ENCODE assay signal across 15 cellular contexts in the genomic region with DNA sequence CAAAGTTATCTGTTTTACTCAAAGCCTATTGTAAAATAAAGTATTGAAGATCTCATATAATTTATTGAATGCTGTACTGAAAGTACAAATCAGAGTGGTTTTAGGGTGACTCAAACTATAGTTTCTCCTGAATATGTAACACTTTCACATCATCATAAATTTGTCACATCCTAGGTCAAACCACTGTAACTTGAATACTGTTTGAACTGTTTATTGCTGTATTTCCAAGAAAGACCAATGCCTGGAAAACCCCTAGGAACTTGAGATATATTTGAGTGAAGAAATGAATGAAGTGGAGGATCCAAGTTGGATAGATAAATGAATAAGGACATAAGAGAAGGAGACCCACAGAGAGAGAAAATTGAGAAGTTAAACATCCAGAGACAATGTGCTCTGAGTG.
DNase-seq lines count a peak whose midpoint lies in the region; ATAC-seq and TF ChIP-seq lines count a peak whose summit lies in the region.
"Had no signal": no experiment of that assay in that cellular context is flagged by ENCODE, and none has a peak within 500 bp of the region (broad histone marks: within the 10 kb centered on the region; RNA-seq: fewer than 3 reads in every experiment).

No MANE protein-coding gene starts in this region.

- H3K27ac Mint-ChIP-seq in activated CD8-positive, alpha-beta T cell treated with anti-CD3 and anti-CD28 coated beads for 36 hours, result no peak overlapping the region
- no peak overlapping the region for H3K27ac Mint-ChIP-seq in activated CD8-positive, alpha-beta T cell treated with anti-CD3 and anti-CD28 coated beads, Interleukin-2, amount 10 ng/mL, durations not matched to agents 7 days and 5 days
- H3K27ac Mint-ChIP-seq in stimulated activated naive CD8-positive, alpha-beta T cell treated with anti-CD3 and anti-CD28 coated beads, Interleukin-15, amount 100 ng/mL, for 72 hours, result no peak overlapping the region
- no peak overlapping the region for H3K27ac Mint-ChIP-seq in activated T-helper 17 cell treated with anti-CD3 and anti-CD28 coated beads, Interleukin-2, amount 50 U/mL, for 72 hours
- H3K27ac Mint-ChIP-seq: CD8-positive, alpha-beta memory T cell had no signal

- peak; percentile 34 for ATAC-seq in activated CD8-positive, alpha-beta T cell treated with anti-CD3 and anti-CD28 coated beads for 36 hours
- no peak for ATAC-seq in activated CD8-positive, alpha-beta T cell treated with anti-CD3 and anti-CD28 coated beads, Interleukin-2, amount 10 ng/mL, durations not matched to agents 7 days and 5 days
- ATAC-seq in stimulated activated naive CD8-positive, alpha-beta T cell treated with anti-CD3 and anti-CD28 coated beads, Interleukin-15, amount 100 ng/mL, for 72 hours, result peak; percentile 83
- ATAC-seq in stimulated activated naive CD8-positive, alpha-beta T cell treated with anti-CD3 and anti-CD28 coated beads, Interleukin-15, Interleukin-2, amounts not matched to agents 100 U/mL and 50 U/mL, for 24 hours, result no peak
- peak; percentile 79 for ATAC-seq in activated T-helper 17 cell treated with anti-CD3 and anti-CD28 coated beads, Interleukin-2, amount 50 U/mL, for 72 hours (replicated peaks)

- H3K4me3 Mint-ChIP-seq in activated CD8-positive, alpha-beta T cell treated with anti-CD3 and anti-CD28 coated beads for 36 hours, result no peak overlapping the region
- H3K4me3 Mint-ChIP-seq in activated CD8-positive, alpha-beta T cell treated with anti-CD3 and anti-CD28 coated beads, Interleukin-2, amount 10 ng/mL, durations not matched to agents 7 days and 5 days, result no peak overlapping the region
- H3K4me3 Mint-ChIP-seq in stimulated activated naive CD8-positive, alpha-beta T cell treated with anti-CD3 and anti-CD28 coated beads, Interleukin-15, amount 100 ng/mL, for 72 hours, result no peak overlapping the region
- no peak overlapping the region for H3K4me3 Mint-ChIP-seq in activated T-helper 17 cell treated with anti-CD3 and anti-CD28 coated beads, Interleukin-2, amount 50 U/mL, for 72 hours
- H3K4me3 Mint-ChIP-seq: CD8-positive, alpha-beta memory T cell had no signal

- H3K9me3 Mint-ChIP-seq in activated CD8-positive, alpha-beta T cell treated with anti-CD3 and anti-CD28 coated beads for 36 hours, result peaks cover 1% of the 10 kb centered on the region
- H3K9me3 Mint-ChIP-seq in activated CD8-positive, alpha-beta T cell treated with anti-CD3 and anti-CD28 coated beads, Interleukin-2, amount 10 ng/mL, durations not matched to agents 7 days and 5 days (ENCODE audit: insufficient read depth), result peaks cover 4% of the 10 kb centered on the region
- peaks cover 6 to 15% of the 10 kb centered on the region in 2 donors for H3K9me3 Mint-ChIP-seq in stimulated activated naive CD8-positive, alpha-beta T cell treated with anti-CD3 and anti-CD28 coated beads, Interleukin-15, amount 100 ng/mL, for 72 hours
- peaks cover 8% of the 10 kb centered on the region for H3K9me3 Mint-ChIP-seq in activated T-helper 17 cell treated with anti-CD3 and anti-CD28 coated beads, Interleukin-2, amount 50 U/mL, for 72 hours

- H3K27me3 Mint-ChIP-seq in activated CD8-positive, alpha-beta T cell treated with anti-CD3 and anti-CD28 coated beads for 36 hours, result no peaks in the 10 kb centered on the region
- no peaks in the 10 kb centered on the region for H3K27me3 Mint-ChIP-seq in activated CD8-positive, alpha-beta T cell treated with anti-CD3 and anti-CD28 coated beads, Interleukin-2, amount 10 ng/mL, durations not matched to agents 7 days and 5 days (ENCODE audit: low read depth)
- H3K27me3 Mint-ChIP-seq in stimulated activated naive CD8-positive, alpha-beta T cell treated with anti-CD3 and anti-CD28 coated beads, Interleukin-15, amount 100 ng/mL, for 72 hours, result no peaks in the 10 kb centered on the region
- no peaks in the 10 kb centered on the region for H3K27me3 Mint-ChIP-seq in activated T-helper 17 cell treated with anti-CD3 and anti-CD28 coated beads, Interleukin-2, amount 50 U/mL, for 72 hours
- H3K27me3 Mint-ChIP-seq: CD8-positive, alpha-beta memory T cell had no signal

- H3K4me1 Mint-ChIP-seq in activated CD8-positive, alpha-beta T cell treated with anti-CD3 and anti-CD28 coated beads for 36 hours (ENCODE audit: low read depth), result no peaks in the 10 kb centered on the region
- H3K4me1 Mint-ChIP-seq in activated CD8-positive, alpha-beta T cell treated with anti-CD3 and anti-CD28 coated beads, Interleukin-2, amount 10 ng/mL, durations not matched to agents 7 days and 5 days (ENCODE audit: low read depth), result no peaks in the 10 kb centered on the region
- H3K4me1 Mint-ChIP-seq in stimulated activated naive CD8-positive, alpha-beta T cell treated with anti-CD3 and anti-CD28 coated beads, Interleukin-15, amount 100 ng/mL, for 72 hours, result peaks cover 19% of the 10 kb centered on the region
- H3K4me1 Mint-ChIP-seq in activated T-helper 17 cell treated with anti-CD3 and anti-CD28 coated beads, Interleukin-2, amount 50 U/mL, for 72 hours, result peaks cover 6% of the 10 kb centered on the region

- intact Hi-C loops in activated CD8-positive, alpha-beta T cell treated with anti-CD3 and anti-CD28 coated beads for 36 hours (cut with micrococcal nuclease), result no loop called here

- no peaks in the 10 kb centered on the region for H3K36me3 Mint-ChIP-seq in activated CD8-positive, alpha-beta T cell treated with anti-CD3 and anti-CD28 coated beads for 36 hours (ENCODE audit: low read depth)
- H3K36me3 Mint-ChIP-seq in activated CD8-positive, alpha-beta T cell treated with anti-CD3 and anti-CD28 coated beads, Interleukin-2, amount 10 ng/mL, durations not matched to agents 7 days and 5 days (ENCODE audit: low read depth), result no peaks in the 10 kb centered on the region
- H3K36me3 Mint-ChIP-seq in activated T-helper 17 cell treated with anti-CD3 and anti-CD28 coated beads, Interleukin-2, amount 50 U/mL, for 72 hours (ENCODE audit: low read depth), result no peaks in the 10 kb centered on the region
- H3K36me3 Mint-ChIP-seq: CD8-positive, alpha-beta memory T cell had no signal

- POLR2A ChIA-PET in activated CD8-positive, alpha-beta T cell treated with anti-CD3 and anti-CD28 coated beads for 36 hours (lab: Charles Lee), result no interaction called here
- POLR2A ChIA-PET in activated CD8-positive, alpha-beta T cell treated with anti-CD3 and anti-CD28 coated beads, Interleukin-2, amount 10 ng/mL, durations not matched to agents 7 days and 5 days (lab: Charles Lee), result no interaction called here

- CTCF ChIA-PET in activated CD8-positive, alpha-beta T cell treated with anti-CD3 and anti-CD28 coated beads for 36 hours (lab: Charles Lee), result no interaction called here
- CTCF ChIA-PET in activated CD8-positive, alpha-beta T cell treated with anti-CD3 and anti-CD28 coated beads, Interleukin-2, amount 10 ng/mL, durations not matched to agents 7 days and 5 days (lab: Charles Lee), result no interaction called here

- no peak for TF ChIP-seq CTCF in activated CD8-positive, alpha-beta T cell treated with anti-CD3 and anti-CD28 coated beads for 36 hours (IDR thresholded peaks at IDR 0.05)

- no peak for DNase-seq in activated CD8-positive, alpha-beta T cell treated with anti-CD3 and anti-CD28 coated beads for 36 hours
- no peak for DNase-seq in activated CD8-positive, alpha-beta T cell treated with anti-CD3 and anti-CD28 coated beads, Interleukin-2, amount 10 ng/mL, durations not matched to agents 7 days and 5 days
- DNase-seq in stimulated activated naive CD8-positive, alpha-beta T cell treated with anti-CD3 and anti-CD28 coated beads, Interleukin-15, amount 100 ng/mL, for 72 hours, result no peak
- DNase-seq in stimulated activated naive CD8-positive, alpha-beta T cell treated with anti-CD3 and anti-CD28 coated beads, Interleukin-15, Interleukin-2, amounts not matched to agents 100 U/mL and 50 U/mL, for 24 hours, result no peak
- DNase-seq in midbrain (lab: John Stamatoyannopoulos, UW) (no peak), SW480 (ENCODE audit: low spot score) (no peak), NCI-H1048 (lab: John Stamatoyannopoulos, UW) (no peak)
- DNase-seq: 8988T; AML-193; Caco-2; CD8-positive, alpha-beta memory T cell; DND-41; GDM1; GOT3 had no signal

Comparison
In these comparisons a context has a peak if more than half of its experiments do, and no peak if none do; other contexts are left out.
1. ATAC-seq: peak in activated CD8-positive, alpha-beta T cell treated with anti-CD3 and anti-CD28 coated beads for 36 hours (single experiment), stimulated activated naive CD8-positive, alpha-beta T cell treated with anti-CD3 and anti-CD28 coated beads, Interleukin-15, amount 100 ng/mL, for 72 hours (single experiment) and activated T-helper 17 cell treated with anti-CD3 and anti-CD28 coated beads, Interleukin-2, amount 50 U/mL, for 72 hours (single experiment); none in activated CD8-positive, alpha-beta T cell treated with anti-CD3 and anti-CD28 coated beads, Interleukin-2, amount 10 ng/mL, durations not matched to agents 7 days and 5 days (single experiment) and stimulated activated naive CD8-positive, alpha-beta T cell treated with anti-CD3 and anti-CD28 coated beads, Interleukin-15, Interleukin-2, amounts not matched to agents 100 U/mL and 50 U/mL, for 24 hours (single experiment).